29 cellular contexts compared by ENCODE assay signal in genomic region chr4:92339671-92340070, GRCh38. TPM values are rescaled to one million over a fixed set of nuclear protein-coding genes. Genes with fewer than 3 reads are reported as not detected.
"Had no signal": no experiment of that assay in that cellular context is flagged by ENCODE, and none has a peak within 500 bp of the region (broad histone marks: within the 10 kb centered on the region; RNA-seq: fewer than 3 reads in every experiment).

No MANE protein-coding gene starts in this region.

- H3K27ac ChIP-seq: dorsolateral prefrontal cortex, epithelial cell of prostate, esophagus muscularis mucosa, hepatocyte, parathyroid adenoma, prostate gland, spleen, tibial nerve, upper lobe of right lung, vagina had no signal

- DNase-seq: cortex of kidney; dorsolateral prefrontal cortex; effector memory CD4-positive, alpha-beta T cell; foreskin melanocyte; head of caudate nucleus; left colon; left ventricle myocardium superior; mesenchymal stem cell; naive thymus-derived CD4-positive, alpha-beta T cell; nephron progenitor cell; spleen; stimulated activated CD4-positive, alpha-beta T cell treated with anti-CD3 and anti-CD28 coated beads, Interleukin-15, amount 100 ng/mL, for 24 hours; stimulated activated CD4-positive, alpha-beta T cell treated with anti-CD3 and anti-CD28 coated beads, Interleukin-1b, Interleukin-23, amount 100 ng/mL, for 48 hours; stimulated activated CD4-positive, alpha-beta T cell treated with anti-CD3 and anti-CD28 coated beads, Interleukin-4, amount 100 ng/mL, for 24 hours; upper lobe of right lung had no signal

- H3K36me3 Mint-ChIP-seq: naive thymus-derived CD4-positive, alpha-beta T cell; stimulated activated memory B cell treated with anti-CD40 and anti-IgM and Interleukin-4, amounts not matched to agents 10 μg/mL and 1 μg/mL and 100 μg/mL, for 72 hours had no signal

- H3K27me3 Mint-ChIP-seq: naive thymus-derived CD4-positive, alpha-beta T cell; stimulated activated memory B cell treated with anti-CD40 and anti-IgM and Interleukin-4, amounts not matched to agents 10 μg/mL and 1 μg/mL and 100 μg/mL, for 72 hours; stimulated activated naive CD8-positive, alpha-beta T cell treated with anti-CD3 and anti-CD28 coated beads, Interleukin-15, Interleukin-2, amounts not matched to agents 100 ng/mL and 50 ng/mL, for 24 hours had no signal

- H3K9ac ChIP-seq: parathyroid adenoma had no signal

- H3K4me3 Mint-ChIP-seq: naive thymus-derived CD4-positive, alpha-beta T cell; nephron progenitor cell; stimulated activated memory B cell treated with anti-CD40 and anti-IgM and Interleukin-4, amounts not matched to agents 10 μg/mL and 1 μg/mL and 100 μg/mL, for 72 hours; stimulated activated naive CD8-positive, alpha-beta T cell treated with anti-CD3 and anti-CD28 coated beads, Interleukin-15, Interleukin-2, amounts not matched to agents 100 ng/mL and 50 ng/mL, for 24 hours had no signal

- H3K9me3 Mint-ChIP-seq: nephron progenitor cell; stimulated activated memory B cell treated with anti-CD40 and anti-IgM and Interleukin-4, amounts not matched to agents 10 μg/mL and 1 μg/mL and 100 μg/mL, for 72 hours had no signal

- H3K27ac Mint-ChIP-seq: naive thymus-derived CD4-positive, alpha-beta T cell; nephron progenitor cell; stimulated activated memory B cell treated with anti-CD40 and anti-IgM and Interleukin-4, amounts not matched to agents 10 μg/mL and 1 μg/mL and 100 μg/mL, for 72 hours; stimulated activated naive CD8-positive, alpha-beta T cell treated with anti-CD3 and anti-CD28 coated beads, Interleukin-15, Interleukin-2, amounts not matched to agents 100 ng/mL and 50 ng/mL, for 24 hours had no signal

- H3K4me3 ChIP-seq: dorsolateral prefrontal cortex, esophagus muscularis mucosa, hepatocyte, lung, prostate gland, spleen, tibial nerve, upper lobe of right lung, vagina had no signal

- H3K36me3 ChIP-seq: esophagus muscularis mucosa, prostate gland, spleen, tibial nerve, upper lobe of right lung, vagina had no signal

- ATAC-seq: left colon; left ventricle myocardium superior; naive thymus-derived CD4-positive, alpha-beta T cell; sciatic nerve; stimulated activated memory B cell treated with anti-CD40 and anti-IgM and Interleukin-4, amounts not matched to agents 10 μg/mL and 1 μg/mL and 100 μg/mL, for 72 hours; upper lobe of right lung had no signal

- H3K4me1 Mint-ChIP-seq: naive thymus-derived CD4-positive, alpha-beta T cell; nephron progenitor cell; stimulated activated memory B cell treated with anti-CD40 and anti-IgM and Interleukin-4, amounts not matched to agents 10 μg/mL and 1 μg/mL and 100 μg/mL, for 72 hours had no signal

- H3K9me3 ChIP-seq: esophagus muscularis mucosa, prostate gland, spleen, tibial nerve, upper lobe of right lung, vagina had no signal

RNA-seq across cellular contexts. Expression of gene GRID2, which starts 35.9 kb away (rescaled TPM):
- total RNA-seq: kidney epithelial cell; left colon; naive thymus-derived CD4-positive, alpha-beta T cell; omental fat pad; renal cortical epithelial cell; upper lobe of right lung; vagina had no signal
